25 cellular contexts compared by ENCODE assay signal in the genomic region with DNA sequence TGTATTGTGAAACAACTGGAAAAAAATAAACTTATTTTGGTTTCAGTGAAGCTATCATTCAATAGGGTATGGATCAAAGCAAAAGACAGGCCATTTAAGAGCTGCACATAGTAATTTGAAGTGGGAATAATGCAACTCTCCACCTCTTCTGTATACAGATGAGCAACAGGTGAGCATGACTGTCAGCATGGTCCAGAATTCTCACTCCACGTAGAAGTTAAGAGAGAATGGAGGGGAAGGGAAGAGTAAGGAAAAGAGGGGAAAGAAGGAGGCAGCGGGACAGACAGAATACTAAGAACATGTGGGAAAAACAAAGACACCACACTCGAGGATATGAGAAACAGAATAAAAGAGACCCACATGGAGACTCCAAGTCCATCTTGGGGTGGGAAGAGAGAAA.
"Had no signal": no experiment of that assay in that cellular context is flagged by ENCODE, and none has a peak within 500 bp of the region (broad histone marks: within the 10 kb centered on the region; RNA-seq: fewer than 3 reads in every experiment).

No MANE protein-coding gene starts in this region.

- H3K36me3 ChIP-seq: colonic mucosa, esophagus muscularis mucosa, esophagus squamous epithelium, gastrocnemius medialis, gastroesophageal sphincter, heart left ventricle, heart right ventricle had no signal

- H3K9me3 ChIP-seq: colonic mucosa, esophagus muscularis mucosa, esophagus squamous epithelium, gastrocnemius medialis, gastroesophageal sphincter, heart left ventricle, heart right ventricle had no signal

- ATAC-seq: effector memory CD8-positive, alpha-beta T cell; esophagus mucosa; foreskin keratinocyte; gastrocnemius medialis; gastroesophageal sphincter; heart left ventricle; heart right ventricle had no signal

- H3K4me1 ChIP-seq: colonic mucosa, esophagus squamous epithelium, foreskin keratinocyte, gastrocnemius medialis, gastroesophageal sphincter had no signal

- H3K27ac ChIP-seq: colonic mucosa, coronary artery, dorsolateral prefrontal cortex, epithelial cell of prostate, esophagus muscularis mucosa, esophagus squamous epithelium, foreskin keratinocyte, gastrocnemius medialis, gastroesophageal sphincter, heart left ventricle, heart right ventricle, hepatocyte had no signal

- H3K4me3 ChIP-seq: colonic mucosa, coronary artery, dorsolateral prefrontal cortex, esophagus muscularis mucosa, esophagus squamous epithelium, gastrocnemius medialis, gastroesophageal sphincter, heart left ventricle, heart right ventricle, hepatocyte had no signal

- DNase-seq: colonic mucosa; cortex of kidney; dermis blood vessel endothelial cell; dorsolateral prefrontal cortex; effector CD4-positive, alpha-beta T cell; effector CD8-positive, alpha-beta T cell; effector memory CD4-positive, alpha-beta T cell; effector memory CD8-positive, alpha-beta T cell; endodermal cell; erythroblast; esophagus squamous epithelium; foreskin fibroblast; foreskin keratinocyte; foreskin melanocyte; gastrocnemius medialis; glutamatergic neuron; head of caudate nucleus; heart left ventricle; heart right ventricle had no signal
